8 cellular contexts compared by ENCODE assay signal in genomic region chr15:75758071-75758872, GRCh38. TPM values are rescaled to one million over a fixed set of nuclear protein-coding genes. Genes with fewer than 3 reads are reported as not detected.
A peak's percentile ranks its signal among the peaks of the same experiment; 100 is the strongest.
DNase-seq lines count a peak whose midpoint lies in the region; ATAC-seq and TF ChIP-seq lines count a peak whose summit lies in the region.

No MANE protein-coding gene starts in this region.

- no peaks in the 10 kb centered on the region for H3K79me2 ChIP-seq in neural cell (replicated peaks; ENCODE audit: insufficient read depth, low read length)

- TF ChIP-seq RAD21 in neural cell (conservative IDR thresholded peaks at IDR 0.05): no peak

- H3K27me3 ChIP-seq in foreskin keratinocyte (no peaks in the 10 kb centered on the region), neural cell (ENCODE audit: insufficient read depth, low read depth, low read length) (no peaks in the 10 kb centered on the region)

- H3K9ac ChIP-seq in neural cell (ENCODE audit: low read length): peak overlapping the region; percentile 31

- H3K4me3 ChIP-seq in neural cell (ENCODE audit: low read length): peak overlapping the region; percentile 58

- H3K36me3 ChIP-seq in KOPT-K1 (ENCODE audit: insufficient read depth, low read length): no peaks in the 10 kb centered on the region
- no peaks in the 10 kb centered on the region for H3K36me3 ChIP-seq in neural cell (ENCODE audit: insufficient read depth, low read length)

- H3K9me3 ChIP-seq in KOPT-K1 (ENCODE audit: insufficient read depth, low read length, poor library complexity, severe bottlenecking): no peaks in the 10 kb centered on the region
- H3K9me3 ChIP-seq in neural cell (ENCODE audit: low read length): no peaks in the 10 kb centered on the region

- H3F3A ChIP-seq in neural cell (ENCODE audit: insufficient read depth, low read length, poor library complexity, severe bottlenecking): no peaks in the 10 kb centered on the region

- no peak overlapping the region for H3K4me2 ChIP-seq in neural cell (ENCODE audit: low read length)

- TF ChIP-seq POLR2A in Raji (IDR thresholded peaks at IDR 0.05; ENCODE audit: insufficient read depth, low read depth, low read length): peak; percentile 72

- DNase-seq in COR-L47 (lab: John Stamatoyannopoulos, UW): peak; percentile 92
- DNase-seq in activated gamma-delta T cell treated with anti-CD3 and anti-CD28 coated beads, Interleukin-2, amount 50 U/mL, for 16 hours (ENCODE audit: low read depth): peak; percentile 12
- DNase-seq in foreskin keratinocyte: peak; percentile 31 to 63
- peak; percentile 27 to 96 (median 79) for DNase-seq in substantia nigra (lab: John Stamatoyannopoulos, UW)

- no peak for TF ChIP-seq EP300 in neural cell (conservative IDR thresholded peaks at IDR 0.05; ENCODE audit: poor library complexity, severe bottlenecking)

- no peaks in the 10 kb centered on the region for H4K20me1 ChIP-seq in neural cell (ENCODE audit: insufficient read depth)

- H3K4me1 ChIP-seq in foreskin keratinocyte: peaks cover 7% of the 10 kb centered on the region

- H3K27ac ChIP-seq in KOPT-K1 (ENCODE audit: low read depth, low read length, poor library complexity, severe bottlenecking): peak overlapping the region; percentile 67
- peak overlapping the region; percentile 64 for H3K27ac ChIP-seq in foreskin keratinocyte
- peak overlapping the region; percentile 20 for H3K27ac ChIP-seq in neural cell (ENCODE audit: low read length)
- peak overlapping the region; percentile 79 for H3K27ac ChIP-seq in substantia nigra (ENCODE audit: low read depth, low read length, poor library complexity, severe bottlenecking)

- peak overlapping the region; percentile 40 for H2AFZ ChIP-seq in neural cell (ENCODE audit: low read depth, low read length)

- TF ChIP-seq CTCF in foreskin keratinocyte (conservative IDR thresholded peaks at IDR 0.05) (peak; percentile 48), neural cell (IDR thresholded peaks at IDR 0.05; ENCODE audit: poor library complexity, severe bottlenecking) (peak; percentile 47)

- H3K9me2 ChIP-seq in neural cell (ENCODE audit: insufficient read depth, low read length): no peaks in the 10 kb centered on the region

- ATAC-seq in GM21447 (IDR thresholded peaks at IDR 0.05; ENCODE audit: unreplicated experiment) (peak; percentile 89), foreskin keratinocyte (peak; percentile 84)

TF ChIP-seq in neural cell, 6 proteins besides CTCF, POLR2A, EP300 and RAD21:
- TF ChIP-seq REST (IDR thresholded peaks at IDR 0.05; ENCODE audit: borderline replicate concordance) (no peak), POLR2AphosphoS5 (IDR thresholded peaks at IDR 0.05) (no peak), SMC3 (conservative IDR thresholded peaks at IDR 0.05; ENCODE audit: poor library complexity) (no peak), EZH2 (IDR thresholded peaks at IDR 0.05; ENCODE audit: borderline replicate concordance, insufficient read depth, low read length, poor library complexity, severe bottlenecking) (no peak), MXI1 (conservative IDR thresholded peaks at IDR 0.05; ENCODE audit: poor library complexity, severe bottlenecking) (no peak)

RNA-seq across cellular contexts. Expression of gene CSPG4, which starts 45.6 kb away (rescaled TPM):
- total RNA-seq in foreskin keratinocyte: 6.0 and 13.3 TPM in 2 replicates
- polyA plus RNA-seq in foreskin keratinocyte (2.7 and 5.1 TPM in 2 replicates), neural cell (not detected in 2 replicates)
- polyA minus RNA-seq in neural cell: not detected in 2 replicates

Comparison
In these comparisons a context has a peak if more than half of its experiments do, and no peak if none do; other contexts are left out.
1. Peak in every context shown above with its lines: DNase-seq, ATAC-seq, H3K4me3 ChIP-seq and H3K27ac ChIP-seq.
2. DNase-seq: peak in every context shown above with its lines; median percentile 92 in COR-L47; 79 in substantia nigra; 47 in foreskin keratinocyte; 12 in activated gamma-delta T cell treated with anti-CD3 and anti-CD28 coated beads, Interleukin-2, amount 50 U/mL, for 16 hours.
3. H3K27ac ChIP-seq: peak in every context shown above with its lines; median percentile 79 in substantia nigra; 67 in KOPT-K1; 64 in foreskin keratinocyte; 20 in neural cell.